1 cellular context compared by ENCODE assay signal in genomic region chr6:138987643-138988468, GRCh38.
A peak's percentile ranks its signal among the peaks of the same experiment; 100 is the strongest.
TF ChIP-seq lines count a peak whose summit lies in the region.

Gene REPS1, minus strand, starts transcription at chr6:138988253. Its CDS starts 571 bp downstream, at chr6:138987682.

TF ChIP-seq in HepG2, 621 proteins besides CTCF, POLR2A, EP300 and RAD21 (continued from another document and continues in another):
- TF ChIP-seq, protein P1, sequence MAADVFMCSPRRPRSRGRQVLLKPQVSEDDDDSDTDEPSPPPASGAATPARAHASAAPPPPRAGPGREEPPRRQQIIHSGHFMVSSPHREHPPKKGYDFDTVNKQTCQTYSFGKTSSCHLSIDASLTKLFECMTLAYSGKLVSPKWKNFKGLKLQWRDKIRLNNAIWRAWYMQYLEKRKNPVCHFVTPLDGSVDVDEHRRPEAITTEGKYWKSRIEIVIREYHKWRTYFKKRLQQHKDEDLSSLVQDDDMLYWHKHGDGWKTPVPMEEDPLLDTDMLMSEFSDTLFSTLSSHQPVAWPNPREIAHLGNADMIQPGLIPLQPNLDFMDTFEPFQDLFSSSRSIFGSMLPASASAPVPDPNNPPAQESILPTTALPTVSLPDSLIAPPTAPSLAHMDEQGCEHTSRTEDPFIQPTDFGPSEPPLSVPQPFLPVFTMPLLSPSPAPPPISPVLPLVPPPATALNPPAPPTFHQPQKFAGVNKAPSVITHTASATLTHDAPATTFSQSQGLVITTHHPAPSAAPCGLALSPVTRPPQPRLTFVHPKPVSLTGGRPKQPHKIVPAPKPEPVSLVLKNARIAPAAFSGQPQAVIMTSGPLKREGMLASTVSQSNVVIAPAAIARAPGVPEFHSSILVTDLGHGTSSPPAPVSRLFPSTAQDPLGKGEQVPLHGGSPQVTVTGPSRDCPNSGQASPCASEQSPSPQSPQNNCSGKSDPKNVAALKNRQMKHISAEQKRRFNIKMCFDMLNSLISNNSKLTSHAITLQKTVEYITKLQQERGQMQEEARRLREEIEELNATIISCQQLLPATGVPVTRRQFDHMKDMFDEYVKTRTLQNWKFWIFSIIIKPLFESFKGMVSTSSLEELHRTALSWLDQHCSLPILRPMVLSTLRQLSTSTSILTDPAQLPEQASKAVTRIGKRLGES (CRISPR knock-in tag; IDR thresholded peaks at IDR 0.05; ENCODE audit: borderline replicate concordance): peak; percentile 56; the same call in 1 of the 2 replicates
- no peak for TF ChIP-seq ZNF432 (CRISPR knock-in tag; IDR thresholded peaks at IDR 0.05; ENCODE audit: borderline replicate concordance)
- no peak for TF ChIP-seq HOXA9 (CRISPR knock-in tag; IDR thresholded peaks at IDR 0.05; ENCODE audit: borderline replicate concordance)
- no peak for TF ChIP-seq ZBTB3 (CRISPR knock-in tag; IDR thresholded peaks at IDR 0.05; ENCODE audit: borderline replicate concordance, low read depth)
- 0 out of 2 replicates have a peak, but pooled peaks have one; percentile 40 for TF ChIP-seq ZNF12 (CRISPR knock-in tag; IDR thresholded peaks at IDR 0.05)
- TF ChIP-seq ZNF747 (CRISPR knock-in tag; IDR thresholded peaks at IDR 0.05; ENCODE audit: borderline replicate concordance): 0 out of 2 replicates have a peak, but pooled peaks have one; percentile 16
- peak; percentile 81 for TF ChIP-seq PHF21A (CRISPR knock-in tag; IDR thresholded peaks at IDR 0.05)
- TF ChIP-seq PHF20 (CRISPR knock-in tag; IDR thresholded peaks at IDR 0.05): peak; percentile 71
- TF ChIP-seq NR2F1 (CRISPR knock-in tag; IDR thresholded peaks at IDR 0.05): no peak
- peak; percentile 47 for TF ChIP-seq ZXDC (CRISPR knock-in tag; IDR thresholded peaks at IDR 0.05)
- TF ChIP-seq ZMAT5 (CRISPR knock-in tag; IDR thresholded peaks at IDR 0.05; ENCODE audit: borderline replicate concordance, low read depth): no peak
- TF ChIP-seq NR3C1 (CRISPR knock-in tag; IDR thresholded peaks at IDR 0.05): no peak; the same call in 1 of the 2 replicates
- TF ChIP-seq ZNF800 (CRISPR knock-in tag; IDR thresholded peaks at IDR 0.05): 0 out of 2 replicates have a peak, but pooled peaks have one; percentile 67
- TF ChIP-seq ZIK1 (CRISPR knock-in tag; IDR thresholded peaks at IDR 0.05; ENCODE audit: borderline replicate concordance, low read depth): no peak
- no peak; the same call in 1 of the 2 replicates for TF ChIP-seq ZNF629 (CRISPR knock-in tag; conservative IDR thresholded peaks at IDR 0.05)
- no peak for TF ChIP-seq HNRNPK (IDR thresholded peaks at IDR 0.05; ENCODE audit: low read depth, low read length, poor library complexity, severe bottlenecking)
- no peak; the same call in 1 of the 2 replicates for TF ChIP-seq ZNF510 (CRISPR knock-in tag; IDR thresholded peaks at IDR 0.05; ENCODE audit: low read depth)
- no peak for TF ChIP-seq SMAD1 (CRISPR knock-in tag; IDR thresholded peaks at IDR 0.05; ENCODE audit: borderline replicate concordance, low read depth)
- no peak for TF ChIP-seq ZBTB21 (CRISPR knock-in tag; IDR thresholded peaks at IDR 0.05)
- TF ChIP-seq, protein P2, sequence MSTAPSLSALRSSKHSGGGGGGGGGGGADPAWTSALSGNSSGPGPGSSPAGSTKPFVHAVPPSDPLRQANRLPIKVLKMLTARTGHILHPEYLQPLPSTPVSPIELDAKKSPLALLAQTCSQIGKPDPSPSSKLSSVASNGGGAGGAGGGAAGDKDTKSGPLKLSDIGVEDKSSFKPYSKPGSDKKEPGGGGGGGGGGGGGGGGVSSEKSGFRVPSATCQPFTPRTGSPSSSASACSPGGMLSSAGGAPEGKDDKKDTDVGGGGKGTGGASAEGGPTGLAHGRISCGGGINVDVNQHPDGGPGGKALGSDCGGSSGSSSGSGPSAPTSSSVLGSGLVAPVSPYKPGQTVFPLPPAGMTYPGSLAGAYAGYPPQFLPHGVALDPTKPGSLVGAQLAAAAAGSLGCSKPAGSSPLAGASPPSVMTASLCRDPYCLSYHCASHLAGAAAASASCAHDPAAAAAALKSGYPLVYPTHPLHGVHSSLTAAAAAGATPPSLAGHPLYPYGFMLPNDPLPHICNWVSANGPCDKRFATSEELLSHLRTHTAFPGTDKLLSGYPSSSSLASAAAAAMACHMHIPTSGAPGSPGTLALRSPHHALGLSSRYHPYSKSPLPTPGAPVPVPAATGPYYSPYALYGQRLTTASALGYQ (CRISPR knock-in tag; IDR thresholded peaks at IDR 0.05): no peak
- peak; percentile 88 for TF ChIP-seq ZMAT3 (CRISPR knock-in tag; conservative IDR thresholded peaks at IDR 0.05)
- TF ChIP-seq HOMEZ (CRISPR knock-in tag; IDR thresholded peaks at IDR 0.05; ENCODE audit: low read depth): peak; percentile 77
- peak; percentile 42; the same call in 1 of the 2 replicates for TF ChIP-seq E2F1 (CRISPR knock-in tag; IDR thresholded peaks at IDR 0.05)
- peak; percentile 92 for TF ChIP-seq KMT2A (CRISPR knock-in tag; IDR thresholded peaks at IDR 0.05)
- 0 out of 2 replicates have a peak, but pooled peaks have one; percentile 13 for TF ChIP-seq HNF4A (CRISPR knock-in tag; IDR thresholded peaks at IDR 0.05)
- TF ChIP-seq, protein P3, sequence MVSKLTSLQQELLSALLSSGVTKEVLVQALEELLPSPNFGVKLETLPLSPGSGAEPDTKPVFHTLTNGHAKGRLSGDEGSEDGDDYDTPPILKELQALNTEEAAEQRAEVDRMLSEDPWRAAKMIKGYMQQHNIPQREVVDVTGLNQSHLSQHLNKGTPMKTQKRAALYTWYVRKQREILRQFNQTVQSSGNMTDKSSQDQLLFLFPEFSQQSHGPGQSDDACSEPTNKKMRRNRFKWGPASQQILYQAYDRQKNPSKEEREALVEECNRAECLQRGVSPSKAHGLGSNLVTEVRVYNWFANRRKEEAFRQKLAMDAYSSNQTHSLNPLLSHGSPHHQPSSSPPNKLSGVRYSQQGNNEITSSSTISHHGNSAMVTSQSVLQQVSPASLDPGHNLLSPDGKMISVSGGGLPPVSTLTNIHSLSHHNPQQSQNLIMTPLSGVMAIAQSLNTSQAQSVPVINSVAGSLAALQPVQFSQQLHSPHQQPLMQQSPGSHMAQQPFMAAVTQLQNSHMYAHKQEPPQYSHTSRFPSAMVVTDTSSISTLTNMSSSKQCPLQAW (CRISPR knock-in tag; IDR thresholded peaks at IDR 0.05): peak; percentile 73; the same call in 1 of the 2 replicates
- peak; percentile 80; the same call in 1 of the 2 replicates for TF ChIP-seq MXD4 (CRISPR knock-in tag; IDR thresholded peaks at IDR 0.05)
- no peak for TF ChIP-seq TBP (CRISPR knock-in tag; IDR thresholded peaks at IDR 0.05)
- TF ChIP-seq NBN (conservative IDR thresholded peaks at IDR 0.05): no peak
- TF ChIP-seq, protein P4, sequence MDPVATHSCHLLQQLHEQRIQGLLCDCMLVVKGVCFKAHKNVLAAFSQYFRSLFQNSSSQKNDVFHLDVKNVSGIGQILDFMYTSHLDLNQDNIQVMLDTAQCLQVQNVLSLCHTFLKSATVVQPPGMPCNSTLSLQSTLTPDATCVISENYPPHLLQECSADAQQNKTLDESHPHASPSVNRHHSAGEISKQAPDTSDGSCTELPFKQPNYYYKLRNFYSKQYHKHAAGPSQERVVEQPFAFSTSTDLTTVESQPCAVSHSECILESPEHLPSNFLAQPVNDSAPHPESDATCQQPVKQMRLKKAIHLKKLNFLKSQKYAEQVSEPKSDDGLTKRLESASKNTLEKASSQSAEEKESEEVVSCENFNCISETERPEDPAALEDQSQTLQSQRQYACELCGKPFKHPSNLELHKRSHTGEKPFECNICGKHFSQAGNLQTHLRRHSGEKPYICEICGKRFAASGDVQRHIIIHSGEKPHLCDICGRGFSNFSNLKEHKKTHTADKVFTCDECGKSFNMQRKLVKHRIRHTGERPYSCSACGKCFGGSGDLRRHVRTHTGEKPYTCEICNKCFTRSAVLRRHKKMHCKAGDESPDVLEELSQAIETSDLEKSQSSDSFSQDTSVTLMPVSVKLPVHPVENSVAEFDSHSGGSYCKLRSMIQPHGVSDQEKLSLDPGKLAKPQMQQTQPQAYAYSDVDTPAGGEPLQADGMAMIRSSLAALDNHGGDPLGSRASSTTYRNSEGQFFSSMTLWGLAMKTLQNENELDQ (CRISPR knock-in tag; IDR thresholded peaks at IDR 0.05; ENCODE audit: borderline replicate concordance): no peak
- TF ChIP-seq, protein P5, sequence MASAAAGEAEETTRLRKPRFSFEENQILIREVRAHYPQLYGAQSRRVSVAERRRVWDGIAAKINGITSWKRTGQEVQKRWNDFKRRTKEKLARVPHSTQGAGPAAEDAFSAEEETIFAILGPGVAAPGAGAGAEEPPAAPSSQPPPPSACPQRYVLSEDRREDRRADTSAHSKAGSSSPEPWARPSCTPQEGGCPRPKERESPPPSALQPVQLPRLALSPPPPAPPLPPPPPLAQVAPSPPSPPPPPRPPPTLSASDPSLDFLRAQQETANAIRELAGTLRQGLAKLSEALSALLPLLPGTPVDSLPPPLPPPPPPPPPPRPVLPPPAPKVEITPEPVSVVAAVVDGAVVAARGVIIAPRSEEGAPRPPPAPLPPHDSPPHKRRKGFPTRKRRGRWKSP (CRISPR knock-in tag; IDR thresholded peaks at IDR 0.05): peak; percentile 88
- TF ChIP-seq SIN3B (IDR thresholded peaks at IDR 0.05; ENCODE audit: low read length): peak; percentile 46; the same call in 1 of the 2 replicates
- peak; percentile 80 for TF ChIP-seq TAF15 (IDR thresholded peaks at IDR 0.05; ENCODE audit: low read depth, low read length, poor library complexity, severe bottlenecking)
- TF ChIP-seq ZBTB42 (CRISPR knock-in tag; IDR thresholded peaks at IDR 0.05): no peak; the same call in 1 of the 2 replicates
- TF ChIP-seq THAP11 (CRISPR knock-in tag; IDR thresholded peaks at IDR 0.05): peak; percentile 85
